In the genomic region with DNA sequence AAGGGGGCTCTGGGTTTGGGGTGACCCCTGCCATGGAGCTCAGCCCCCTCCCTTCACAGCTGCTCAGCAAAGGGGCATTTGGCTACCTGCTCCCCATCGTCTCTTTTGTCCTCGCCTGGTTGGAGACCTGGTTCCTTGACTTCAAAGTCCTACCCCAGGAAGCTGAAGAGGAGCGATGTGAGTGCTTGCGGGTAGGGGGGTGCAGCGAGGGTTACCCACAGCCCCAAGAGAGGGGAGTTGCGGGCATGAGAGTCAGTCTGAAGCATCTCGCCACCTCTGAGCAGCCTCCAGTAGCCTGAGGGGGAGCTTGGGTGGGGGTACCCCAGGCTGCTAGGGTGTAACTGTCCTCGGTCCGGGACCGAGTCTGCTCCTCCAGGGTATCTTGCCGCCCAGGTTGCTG, we compare ENCODE assay signal across 13 cellular contexts. TPM values are rescaled to one million over a fixed set of nuclear protein-coding genes. Genes with fewer than 3 reads are reported as not detected.
"Had no signal": no experiment of that assay in that cellular context is flagged by ENCODE, and none has a peak within 500 bp of the region (broad histone marks: within the 10 kb centered on the region; RNA-seq: fewer than 3 reads in every experiment).

No MANE protein-coding gene starts in this region.

- H3K27ac Mint-ChIP-seq: activated CD4-positive, alpha-beta memory T cell treated with anti-CD3 and anti-CD28 coated beads, Interleukin-2, amount 10 ng/mL, durations not matched to agents 7 days and 5 days; activated T-cell treated with anti-CD3 and anti-CD28 coated beads, Interleukin-2, amount 50 U/mL, for 72 hours; immature natural killer cell had no signal

- H3K27me3 Mint-ChIP-seq: activated CD4-positive, alpha-beta memory T cell treated with anti-CD3 and anti-CD28 coated beads, Interleukin-2, amount 10 ng/mL, durations not matched to agents 7 days and 5 days had no signal

- H3K27ac ChIP-seq: SJSA1 had no signal

- H3K4me3 ChIP-seq: coronary artery, SJSA1 had no signal

- H3K9me3 Mint-ChIP-seq: activated CD4-positive, alpha-beta memory T cell treated with anti-CD3 and anti-CD28 coated beads, Interleukin-2, amount 10 ng/mL, durations not matched to agents 7 days and 5 days; activated T-cell treated with anti-CD3 and anti-CD28 coated beads, Interleukin-2, amount 50 U/mL, for 72 hours; immature natural killer cell had no signal

- H3K9me3 ChIP-seq: SJSA1 had no signal

- H3K27me3 ChIP-seq: SJSA1 had no signal

- ATAC-seq: activated T-cell treated with anti-CD3 and anti-CD28 coated beads, Interleukin-2, amount 50 U/mL, for 72 hours had no signal

- DNase-seq: activated CD4-positive, alpha-beta memory T cell treated with anti-CD3 and anti-CD28 coated beads, Interleukin-2, amount 10 ng/mL, durations not matched to agents 7 days and 5 days; activated CD8-positive, alpha-beta memory T cell treated with anti-CD3 and anti-CD28 coated beads, Interleukin-2, amount 50 U/mL, for 4 hours; activated T-cell treated with anti-CD3 and anti-CD28 coated beads, Interleukin-2, amount 50 U/mL, for 72 hours; immature natural killer cell; mesenchymal stem cell; stimulated activated CD4-positive, alpha-beta T cell treated with anti-CD3 and anti-CD28 coated beads, Interleukin-4, amount 100 ng/mL, for 4 hours; SW 1271; trophoblast cell had no signal

- H3K4me3 Mint-ChIP-seq: activated CD4-positive, alpha-beta memory T cell treated with anti-CD3 and anti-CD28 coated beads, Interleukin-2, amount 10 ng/mL, durations not matched to agents 7 days and 5 days; activated T-cell treated with anti-CD3 and anti-CD28 coated beads, Interleukin-2, amount 50 U/mL, for 72 hours; immature natural killer cell had no signal

RNA-seq across cellular contexts. Expression of gene TCAP, which starts 6.8 kb away (rescaled TPM):
- total RNA-seq: epithelial cell of proximal tubule had no signal
- polyA plus RNA-seq: immature natural killer cell had no signal

RNA-seq across cellular contexts. Expression of gene PNMT, which starts 9.9 kb away (rescaled TPM):
- total RNA-seq: activated CD4-positive, alpha-beta memory T cell treated with anti-CD3 and anti-CD28 coated beads, Interleukin-2, amount 10 ng/mL, durations not matched to agents 7 days and 5 days; epithelial cell of proximal tubule; osteoblast; pulmonary artery endothelial cell; SJSA1 had no signal

RNA-seq across cellular contexts. Expression of gene PPP1R1B, which starts 31.6 kb away (rescaled TPM):
- total RNA-seq: activated CD4-positive, alpha-beta memory T cell treated with anti-CD3 and anti-CD28 coated beads, Interleukin-2, amount 10 ng/mL, durations not matched to agents 7 days and 5 days; activated T-cell treated with anti-CD3 and anti-CD28 coated beads, Interleukin-2, amount 50 U/mL, for 72 hours; epithelial cell of proximal tubule; osteoblast; pulmonary artery endothelial cell; SJSA1 had no signal
- polyA plus RNA-seq: immature natural killer cell had no signal
